In the genomic region with DNA sequence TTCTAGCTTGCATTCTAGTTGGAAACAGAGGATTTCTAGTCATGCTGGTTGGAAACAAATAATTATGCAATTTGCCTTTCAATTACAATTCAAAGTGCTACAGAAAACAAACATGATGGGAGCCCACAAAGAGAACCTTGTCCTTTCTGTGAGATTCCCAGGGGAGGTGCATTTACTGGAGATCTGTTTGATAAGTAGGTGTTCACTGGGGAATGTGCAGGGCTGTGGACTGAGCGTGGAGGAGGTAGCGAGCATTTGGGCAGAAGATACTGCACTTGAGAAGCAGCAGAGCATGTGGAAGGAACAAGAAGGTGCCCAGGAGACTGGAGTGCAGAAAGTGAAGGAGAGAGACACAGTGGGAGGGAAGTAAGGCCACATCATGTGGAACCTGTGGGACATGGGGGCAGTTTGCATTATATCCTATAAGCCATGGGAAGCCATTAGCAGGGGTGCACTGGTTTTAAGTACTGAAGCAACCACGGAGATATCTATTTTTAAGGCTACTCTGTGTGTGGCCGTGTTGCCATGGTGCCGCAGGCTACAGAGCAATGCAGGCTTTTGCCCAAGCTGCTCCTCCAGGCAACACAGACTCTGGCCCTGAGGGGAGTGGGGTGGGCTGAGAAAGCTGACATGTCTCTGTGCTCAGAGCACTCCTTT, we compare ENCODE assay signal across 1 cellular context.
TF ChIP-seq lines count a peak whose summit lies in the region.

No MANE protein-coding gene starts in this region.

TF ChIP-seq in HepG2, 621 proteins besides CTCF, POLR2A, EP300 and RAD21 (continued from another document and continues in another):
- no peak for TF ChIP-seq NR3C1 (CRISPR knock-in tag; IDR thresholded peaks at IDR 0.05)
- peak; percentile 57; the same call in 1 of the 2 replicates for TF ChIP-seq ZNF747 (CRISPR knock-in tag; IDR thresholded peaks at IDR 0.05; ENCODE audit: borderline replicate concordance)
- peak; percentile 51; the same call in 1 of the 2 replicates for TF ChIP-seq THAP11 (CRISPR knock-in tag; IDR thresholded peaks at IDR 0.05)
- TF ChIP-seq, protein P1, sequence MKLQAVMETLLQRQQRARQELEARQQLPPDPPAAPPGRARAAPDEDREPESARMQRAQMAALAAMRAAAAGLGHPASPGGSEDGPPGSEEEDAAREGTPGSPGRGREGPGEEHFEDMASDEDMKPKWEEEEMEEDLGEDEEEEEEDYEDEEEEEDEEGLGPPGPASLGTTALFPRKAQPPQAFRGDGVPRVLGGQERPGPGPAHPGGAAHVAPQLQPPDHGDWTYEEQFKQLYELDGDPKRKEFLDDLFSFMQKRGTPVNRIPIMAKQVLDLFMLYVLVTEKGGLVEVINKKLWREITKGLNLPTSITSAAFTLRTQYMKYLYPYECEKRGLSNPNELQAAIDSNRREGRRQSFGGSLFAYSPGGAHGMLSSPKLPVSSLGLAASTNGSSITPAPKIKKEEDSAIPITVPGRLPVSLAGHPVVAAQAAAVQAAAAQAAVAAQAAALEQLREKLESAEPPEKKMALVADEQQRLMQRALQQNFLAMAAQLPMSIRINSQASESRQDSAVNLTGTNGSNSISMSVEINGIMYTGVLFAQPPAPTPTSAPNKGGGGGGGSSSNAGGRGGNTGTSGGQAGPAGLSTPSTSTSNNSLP (IDR thresholded peaks at IDR 0.05; ENCODE audit: low read depth, low read length): peak; percentile 94
- no peak for TF ChIP-seq TAF1 (CRISPR knock-in tag; IDR thresholded peaks at IDR 0.05)
- TF ChIP-seq, protein P2, sequence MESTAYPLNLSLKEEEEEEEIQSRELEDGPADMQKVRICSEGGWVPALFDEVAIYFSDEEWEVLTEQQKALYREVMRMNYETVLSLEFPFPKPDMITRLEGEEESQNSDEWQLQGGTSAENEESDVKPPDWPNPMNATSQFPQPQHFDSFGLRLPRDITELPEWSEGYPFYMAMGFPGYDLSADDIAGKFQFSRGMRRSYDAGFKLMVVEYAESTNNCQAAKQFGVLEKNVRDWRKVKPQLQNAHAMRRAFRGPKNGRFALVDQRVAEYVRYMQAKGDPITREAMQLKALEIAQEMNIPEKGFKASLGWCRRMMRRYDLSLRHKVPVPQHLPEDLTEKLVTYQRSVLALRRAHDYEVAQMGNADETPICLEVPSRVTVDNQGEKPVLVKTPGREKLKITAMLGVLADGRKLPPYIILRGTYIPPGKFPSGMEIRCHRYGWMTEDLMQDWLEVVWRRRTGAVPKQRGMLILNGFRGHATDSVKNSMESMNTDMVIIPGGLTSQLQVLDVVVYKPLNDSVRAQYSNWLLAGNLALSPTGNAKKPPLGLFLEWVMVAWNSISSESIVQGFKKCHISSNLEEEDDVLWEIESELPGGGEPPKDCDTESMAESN (CRISPR knock-in tag; conservative IDR thresholded peaks at IDR 0.05): no peak
- TF ChIP-seq FOSL2 (CRISPR knock-in tag; IDR thresholded peaks at IDR 0.05): peak; percentile 52; the same call in 1 of the 2 replicates
- TF ChIP-seq NBN (conservative IDR thresholded peaks at IDR 0.05): no peak
- TF ChIP-seq ZFP36 (IDR thresholded peaks at IDR 0.05; ENCODE audit: borderline replicate concordance, low read depth, low read length, partially characterized antibody): no peak
- peak; percentile 47 for TF ChIP-seq PHF5A (CRISPR knock-in tag; IDR thresholded peaks at IDR 0.05; ENCODE audit: low read depth, unreplicated experiment)
- TF ChIP-seq ZNF605 (CRISPR knock-in tag; IDR thresholded peaks at IDR 0.05): no peak
- TF ChIP-seq ZNF10 (CRISPR knock-in tag; IDR thresholded peaks at IDR 0.05; ENCODE audit: borderline replicate concordance, low read depth): no peak
- TF ChIP-seq GTF2F1 (IDR thresholded peaks at IDR 0.05; ENCODE audit: low read length): no peak
- TF ChIP-seq NFE2 (CRISPR knock-in tag; IDR thresholded peaks at IDR 0.05): no peak
- TF ChIP-seq, protein P3, sequence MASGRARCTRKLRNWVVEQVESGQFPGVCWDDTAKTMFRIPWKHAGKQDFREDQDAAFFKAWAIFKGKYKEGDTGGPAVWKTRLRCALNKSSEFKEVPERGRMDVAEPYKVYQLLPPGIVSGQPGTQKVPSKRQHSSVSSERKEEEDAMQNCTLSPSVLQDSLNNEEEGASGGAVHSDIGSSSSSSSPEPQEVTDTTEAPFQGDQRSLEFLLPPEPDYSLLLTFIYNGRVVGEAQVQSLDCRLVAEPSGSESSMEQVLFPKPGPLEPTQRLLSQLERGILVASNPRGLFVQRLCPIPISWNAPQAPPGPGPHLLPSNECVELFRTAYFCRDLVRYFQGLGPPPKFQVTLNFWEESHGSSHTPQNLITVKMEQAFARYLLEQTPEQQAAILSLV (CRISPR knock-in tag; IDR thresholded peaks at IDR 0.05; ENCODE audit: borderline replicate concordance): no peak; the same call in 1 of the 2 replicates
- TF ChIP-seq, protein P4, sequence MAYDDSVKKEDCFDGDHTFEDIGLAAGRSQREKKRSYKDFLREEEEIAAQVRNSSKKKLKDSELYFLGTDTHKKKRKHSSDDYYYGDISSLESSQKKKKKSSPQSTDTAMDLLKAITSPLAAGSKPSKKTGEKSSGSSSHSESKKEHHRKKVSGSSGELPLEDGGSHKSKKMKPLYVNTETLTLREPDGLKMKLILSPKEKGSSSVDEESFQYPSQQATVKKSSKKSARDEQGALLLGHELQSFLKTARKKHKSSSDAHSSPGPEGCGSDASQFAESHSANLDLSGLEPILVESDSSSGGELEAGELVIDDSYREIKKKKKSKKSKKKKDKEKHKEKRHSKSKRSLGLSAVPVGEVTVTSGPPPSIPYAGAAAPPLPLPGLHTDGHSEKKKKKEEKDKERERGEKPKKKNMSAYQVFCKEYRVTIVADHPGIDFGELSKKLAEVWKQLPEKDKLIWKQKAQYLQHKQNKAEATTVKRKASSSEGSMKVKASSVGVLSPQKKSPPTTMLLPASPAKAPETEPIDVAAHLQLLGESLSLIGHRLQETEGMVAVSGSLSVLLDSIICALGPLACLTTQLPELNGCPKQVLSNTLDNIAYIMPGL (CRISPR knock-in tag; IDR thresholded peaks at IDR 0.05; ENCODE audit: borderline replicate concordance in 1 of 2, low read depth in 1 of 2): 0 out of 4 replicates have a peak, but pooled peaks of 1 of the 2 experiments have one; percentile 26
- TF ChIP-seq SALL2 (CRISPR knock-in tag; IDR thresholded peaks at IDR 0.05): no peak
- TF ChIP-seq ZNF431 (CRISPR knock-in tag; IDR thresholded peaks at IDR 0.05; ENCODE audit: borderline replicate concordance, low read depth): no peak
- no peak for TF ChIP-seq ZNF530 (CRISPR knock-in tag; IDR thresholded peaks at IDR 0.05; ENCODE audit: low read depth)
- TF ChIP-seq PAWR (CRISPR knock-in tag; IDR thresholded peaks at IDR 0.05; ENCODE audit: borderline replicate concordance): no peak
- TF ChIP-seq BCL6 (CRISPR knock-in tag; IDR thresholded peaks at IDR 0.05): peak; percentile 89
- TF ChIP-seq ZNF296 (CRISPR knock-in tag; conservative IDR thresholded peaks at IDR 0.05): no peak
- TF ChIP-seq PRPF4 (IDR thresholded peaks at IDR 0.05; ENCODE audit: low read depth, low read length, poor library complexity, severe bottlenecking): no peak
- no peak for TF ChIP-seq MEIS2 (CRISPR knock-in tag; IDR thresholded peaks at IDR 0.05)
- no peak for TF ChIP-seq ZNF678 (CRISPR knock-in tag; IDR thresholded peaks at IDR 0.05)
- no peak for TF ChIP-seq ZNF670 (CRISPR knock-in tag; IDR thresholded peaks at IDR 0.05; ENCODE audit: borderline replicate concordance)
- TF ChIP-seq, protein P5, sequence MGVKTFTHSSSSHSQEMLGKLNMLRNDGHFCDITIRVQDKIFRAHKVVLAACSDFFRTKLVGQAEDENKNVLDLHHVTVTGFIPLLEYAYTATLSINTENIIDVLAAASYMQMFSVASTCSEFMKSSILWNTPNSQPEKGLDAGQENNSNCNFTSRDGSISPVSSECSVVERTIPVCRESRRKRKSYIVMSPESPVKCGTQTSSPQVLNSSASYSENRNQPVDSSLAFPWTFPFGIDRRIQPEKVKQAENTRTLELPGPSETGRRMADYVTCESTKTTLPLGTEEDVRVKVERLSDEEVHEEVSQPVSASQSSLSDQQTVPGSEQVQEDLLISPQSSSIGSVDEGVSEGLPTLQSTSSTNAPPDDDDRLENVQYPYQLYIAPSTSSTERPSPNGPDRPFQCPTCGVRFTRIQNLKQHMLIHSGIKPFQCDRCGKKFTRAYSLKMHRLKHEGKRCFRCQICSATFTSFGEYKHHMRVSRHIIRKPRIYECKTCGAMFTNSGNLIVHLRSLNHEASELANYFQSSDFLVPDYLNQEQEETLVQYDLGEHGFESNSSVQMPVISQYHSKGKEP (CRISPR knock-in tag; IDR thresholded peaks at IDR 0.05): no peak
- TF ChIP-seq ZFP36L2 (CRISPR knock-in tag; IDR thresholded peaks at IDR 0.05): no peak
- TF ChIP-seq MBNL3 (CRISPR knock-in tag; conservative IDR thresholded peaks at IDR 0.05): no peak
- no peak for TF ChIP-seq ZFP41 (CRISPR knock-in tag; IDR thresholded peaks at IDR 0.05; ENCODE audit: borderline replicate concordance)
- peak; percentile 32; the same call in 1 of the 2 replicates for TF ChIP-seq STAG1 (CRISPR knock-in tag; IDR thresholded peaks at IDR 0.05)
- TF ChIP-seq, protein P6, sequence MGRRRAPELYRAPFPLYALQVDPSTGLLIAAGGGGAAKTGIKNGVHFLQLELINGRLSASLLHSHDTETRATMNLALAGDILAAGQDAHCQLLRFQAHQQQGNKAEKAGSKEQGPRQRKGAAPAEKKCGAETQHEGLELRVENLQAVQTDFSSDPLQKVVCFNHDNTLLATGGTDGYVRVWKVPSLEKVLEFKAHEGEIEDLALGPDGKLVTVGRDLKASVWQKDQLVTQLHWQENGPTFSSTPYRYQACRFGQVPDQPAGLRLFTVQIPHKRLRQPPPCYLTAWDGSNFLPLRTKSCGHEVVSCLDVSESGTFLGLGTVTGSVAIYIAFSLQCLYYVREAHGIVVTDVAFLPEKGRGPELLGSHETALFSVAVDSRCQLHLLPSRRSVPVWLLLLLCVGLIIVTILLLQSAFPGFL (CRISPR knock-in tag; IDR thresholded peaks at IDR 0.05): no peak
- TF ChIP-seq ZNF672 (CRISPR knock-in tag; IDR thresholded peaks at IDR 0.05): no peak
- TF ChIP-seq, protein P7, sequence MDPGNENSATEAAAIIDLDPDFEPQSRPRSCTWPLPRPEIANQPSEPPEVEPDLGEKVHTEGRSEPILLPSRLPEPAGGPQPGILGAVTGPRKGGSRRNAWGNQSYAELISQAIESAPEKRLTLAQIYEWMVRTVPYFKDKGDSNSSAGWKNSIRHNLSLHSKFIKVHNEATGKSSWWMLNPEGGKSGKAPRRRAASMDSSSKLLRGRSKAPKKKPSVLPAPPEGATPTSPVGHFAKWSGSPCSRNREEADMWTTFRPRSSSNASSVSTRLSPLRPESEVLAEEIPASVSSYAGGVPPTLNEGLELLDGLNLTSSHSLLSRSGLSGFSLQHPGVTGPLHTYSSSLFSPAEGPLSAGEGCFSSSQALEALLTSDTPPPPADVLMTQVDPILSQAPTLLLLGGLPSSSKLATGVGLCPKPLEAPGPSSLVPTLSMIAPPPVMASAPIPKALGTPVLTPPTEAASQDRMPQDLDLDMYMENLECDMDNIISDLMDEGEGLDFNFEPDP (CRISPR knock-in tag; conservative IDR thresholded peaks at IDR 0.05): no peak
- TF ChIP-seq ZNF335 (CRISPR knock-in tag; IDR thresholded peaks at IDR 0.05): no peak
- TF ChIP-seq RFX5 (IDR thresholded peaks at IDR 0.05; ENCODE audit: low read depth, low read length): no peak
- peak in 1 of 2 experiments; percentile 52; a peak in 2 of 4 replicates for TF ChIP-seq KLF16 (CRISPR knock-in tag; IDR thresholded peaks at IDR 0.05)
- TF ChIP-seq, protein P8, sequence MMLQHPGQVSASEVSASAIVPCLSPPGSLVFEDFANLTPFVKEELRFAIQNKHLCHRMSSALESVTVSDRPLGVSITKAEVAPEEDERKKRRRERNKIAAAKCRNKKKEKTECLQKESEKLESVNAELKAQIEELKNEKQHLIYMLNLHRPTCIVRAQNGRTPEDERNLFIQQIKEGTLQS (CRISPR knock-in tag; IDR thresholded peaks at IDR 0.05): 0 out of 2 replicates have a peak, but pooled peaks have one; percentile 24
- TF ChIP-seq ZNF350 (CRISPR knock-in tag; IDR thresholded peaks at IDR 0.05; ENCODE audit: borderline replicate concordance, low read depth): peak; percentile 57; the same call in 1 of the 2 replicates
- TF ChIP-seq TCF7 (IDR thresholded peaks at IDR 0.05; ENCODE audit: low read depth): peak; percentile 73
- TF ChIP-seq ZZZ3 (CRISPR knock-in tag; IDR thresholded peaks at IDR 0.05; ENCODE audit: borderline replicate concordance): no peak
- TF ChIP-seq NCOA2 (CRISPR knock-in tag; IDR thresholded peaks at IDR 0.05): peak; percentile 91
- TF ChIP-seq ZNF17 (CRISPR knock-in tag; IDR thresholded peaks at IDR 0.05): no peak
- TF ChIP-seq, protein P9, sequence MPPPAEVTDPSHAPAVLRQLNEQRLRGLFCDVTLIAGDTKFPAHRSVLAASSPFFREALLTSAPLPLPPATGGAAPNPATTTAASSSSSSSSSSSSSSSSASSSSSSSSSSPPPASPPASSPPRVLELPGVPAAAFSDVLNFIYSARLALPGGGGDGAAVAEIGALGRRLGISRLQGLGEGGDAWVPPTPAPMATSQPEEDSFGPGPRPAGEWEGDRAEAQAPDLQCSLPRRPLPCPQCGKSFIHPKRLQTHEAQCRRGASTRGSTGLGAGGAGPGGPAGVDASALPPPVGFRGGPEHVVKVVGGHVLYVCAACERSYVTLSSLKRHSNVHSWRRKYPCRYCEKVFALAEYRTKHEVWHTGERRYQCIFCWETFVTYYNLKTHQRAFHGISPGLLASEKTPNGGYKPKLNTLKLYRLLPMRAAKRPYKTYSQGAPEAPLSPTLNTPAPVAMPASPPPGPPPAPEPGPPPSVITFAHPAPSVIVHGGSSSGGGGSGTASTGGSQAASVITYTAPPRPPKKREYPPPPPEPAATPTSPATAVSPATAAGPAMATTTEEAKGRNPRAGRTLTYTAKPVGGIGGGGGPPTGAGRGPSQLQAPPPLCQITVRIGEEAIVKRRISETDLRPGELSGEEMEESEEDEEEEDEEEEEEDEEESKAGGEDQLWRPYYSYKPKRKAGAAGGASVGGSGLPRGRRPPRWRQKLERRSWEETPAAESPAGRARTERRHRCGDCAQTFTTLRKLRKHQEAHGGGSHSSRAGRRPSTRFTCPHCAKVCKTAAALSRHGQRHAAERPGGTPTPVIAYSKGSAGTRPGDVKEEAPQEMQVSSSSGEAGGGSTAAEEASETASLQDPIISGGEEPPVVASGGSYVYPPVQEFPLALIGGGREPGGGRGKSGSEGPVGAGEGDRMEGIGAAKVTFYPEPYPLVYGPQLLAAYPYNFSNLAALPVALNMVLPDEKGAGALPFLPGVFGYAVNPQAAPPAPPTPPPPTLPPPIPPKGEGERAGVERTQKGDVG (CRISPR knock-in tag; IDR thresholded peaks at IDR 0.05; ENCODE audit: borderline replicate concordance): 0 out of 2 replicates have a peak, but pooled peaks have one; percentile 66
- TF ChIP-seq MAF1 (CRISPR knock-in tag; IDR thresholded peaks at IDR 0.05; ENCODE audit: borderline replicate concordance): no peak
- TF ChIP-seq CHD4 (IDR thresholded peaks at IDR 0.05; ENCODE audit: borderline replicate concordance, low read length): peak; percentile 87; the same call in 1 of the 2 replicates
- peak; percentile 90 for TF ChIP-seq CEBPB (IDR thresholded peaks at IDR 0.05; ENCODE audit: borderline replicate concordance, low read depth, low read length)
- TF ChIP-seq, protein P10, sequence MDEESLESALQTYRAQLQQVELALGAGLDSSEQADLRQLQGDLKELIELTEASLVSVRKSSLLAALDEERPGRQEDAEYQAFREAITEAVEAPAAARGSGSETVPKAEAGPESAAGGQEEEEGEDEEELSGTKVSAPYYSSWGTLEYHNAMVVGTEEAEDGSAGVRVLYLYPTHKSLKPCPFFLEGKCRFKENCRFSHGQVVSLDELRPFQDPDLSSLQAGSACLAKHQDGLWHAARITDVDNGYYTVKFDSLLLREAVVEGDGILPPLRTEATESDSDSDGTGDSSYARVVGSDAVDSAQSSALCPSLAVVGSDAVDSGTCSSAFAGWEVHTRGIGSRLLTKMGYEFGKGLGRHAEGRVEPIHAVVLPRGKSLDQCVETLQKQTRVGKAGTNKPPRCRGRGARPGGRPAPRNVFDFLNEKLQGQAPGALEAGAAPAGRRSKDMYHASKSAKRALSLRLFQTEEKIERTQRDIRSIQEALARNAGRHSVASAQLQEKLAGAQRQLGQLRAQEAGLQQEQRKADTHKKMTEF (CRISPR knock-in tag; IDR thresholded peaks at IDR 0.05): peak; percentile 76
- TF ChIP-seq KAT8 (CRISPR knock-in tag; IDR thresholded peaks at IDR 0.05): peak; percentile 71
